In genomic region chr16:23509763-23510153, GRCh38 we compare ENCODE assay signal across 8 cellular contexts. TPM values are rescaled to one million over a fixed set of nuclear protein-coding genes. Genes with fewer than 3 reads are reported as not detected.
DNase-seq lines count a peak whose midpoint lies in the region; ATAC-seq, FAIRE-seq and TF ChIP-seq lines count a peak whose summit lies in the region.

No MANE protein-coding gene starts in this region.

- H3K4me1 ChIP-seq in SK-N-SH (ENCODE audit: control insufficient read depth in 1 of 2, insufficient read depth in 2 of 2, low read depth in 1 of 2, low read length in 1 of 2): peaks cover 6 to 9% of the 10 kb centered on the region in 2 experiments; a peak in 2 of 4 replicates

- peak overlapping the region; percentile 64 to 75 for H3K4me3 ChIP-seq in SK-N-SH (ENCODE audit: low read depth in 2 of 2, low read length in 1 of 2)

- H3K9me2 ChIP-seq in SK-N-SH: no peaks in the 10 kb centered on the region

- TF ChIP-seq RAD21 in SK-N-SH (IDR thresholded peaks at IDR 0.05; ENCODE audit: low read length): no peak

- peaks cover 23% of the 10 kb centered on the region for H3K36me3 Mint-ChIP-seq in central memory CD8-positive, alpha-beta T cell (ENCODE audit: insufficient read depth)
- H3K36me3 Mint-ChIP-seq in stimulated activated naive B cell treated with anti-CD40 and anti-IgM and Interleukin-4, amounts not matched to agents 10 μg/mL and 1 μg/mL and 100 μg/mL, for 72 hours: peaks cover 22 to 42% of the 10 kb centered on the region in 2 donors

- no peaks in the 10 kb centered on the region for H3K9me3 Mint-ChIP-seq in central memory CD8-positive, alpha-beta T cell
- peaks cover 2 to 6% of the 10 kb centered on the region in 2 donors for H3K9me3 Mint-ChIP-seq in stimulated activated naive B cell treated with anti-CD40 and anti-IgM and Interleukin-4, amounts not matched to agents 10 μg/mL and 1 μg/mL and 100 μg/mL, for 72 hours

- H3K9ac ChIP-seq in SK-N-SH: peak overlapping the region; percentile 80

- H3K27me3 ChIP-seq in SK-N-SH (ENCODE audit: insufficient read depth): no peaks in the 10 kb centered on the region

- FAIRE-seq in HTR-8/SVneo (lab: Jason Lieb, UNC): no peak

- H3K27ac Mint-ChIP-seq in central memory CD8-positive, alpha-beta T cell (ENCODE audit: low read depth): peak overlapping the region; percentile 99
- peak overlapping the region; percentile 98 for H3K27ac Mint-ChIP-seq in stimulated activated naive B cell treated with anti-CD40 and anti-IgM and Interleukin-4, amounts not matched to agents 10 μg/mL and 1 μg/mL and 100 μg/mL, for 72 hours

- peak overlapping the region; percentile 92 for H3K4me3 Mint-ChIP-seq in central memory CD8-positive, alpha-beta T cell
- peak overlapping the region; percentile 87 to 97 for H3K4me3 Mint-ChIP-seq in stimulated activated naive B cell treated with anti-CD40 and anti-IgM and Interleukin-4, amounts not matched to agents 10 μg/mL and 1 μg/mL and 100 μg/mL, for 72 hours

- no peak overlapping the region for H2AFZ ChIP-seq in SK-N-SH (ENCODE audit: low read depth)

- H3K9me3 ChIP-seq in SK-N-SH: no peaks in the 10 kb centered on the region

- TF ChIP-seq EP300 in SK-N-SH (IDR thresholded peaks at IDR 0.05; ENCODE audit: borderline replicate concordance in 1 of 2, low read depth in 1 of 2, low read length in 1 of 2): no peak

- H3K27ac ChIP-seq in SK-N-SH (ENCODE audit: low read depth in 2 of 2, low read length in 1 of 2): peak overlapping the region; percentile 12 to 40

- peaks cover 45% of the 10 kb centered on the region for H4K20me1 ChIP-seq in SK-N-SH (ENCODE audit: insufficient read depth)

- no peaks in the 10 kb centered on the region for H3K36me3 ChIP-seq in SK-N-SH (replicated peaks in 1 of 2; ENCODE audit: control insufficient read depth in 1 of 2, insufficient read depth in 2 of 2, low read length in 1 of 2)

- H3K4me1 Mint-ChIP-seq in central memory CD8-positive, alpha-beta T cell: peaks cover 58% of the 10 kb centered on the region
- H3K4me1 Mint-ChIP-seq in stimulated activated naive B cell treated with anti-CD40 and anti-IgM and Interleukin-4, amounts not matched to agents 10 μg/mL and 1 μg/mL and 100 μg/mL, for 72 hours: peaks cover 40 to 63% of the 10 kb centered on the region in 2 donors

- CTCF ChIA-PET in SK-N-SH (lab: Yijun Ruan, JAX): interaction anchor here (1.1 to 1.8 kb wide), 5 partner anchors 10 to 169 kb away, joined by 3 to 5 read pairs (median 4); partner anchors contain the start of genes PLK1 and UBFD1

- H3K4me2 ChIP-seq in SK-N-SH: peak overlapping the region; percentile 99

- TF ChIP-seq CTCF in SK-N-SH (IDR thresholded peaks at IDR 0.05): no peak

- H3F3A ChIP-seq in SK-N-SH (replicated peaks; ENCODE audit: insufficient read depth): peaks cover 10% of the 10 kb centered on the region

- ATAC-seq in HG02852 (IDR thresholded peaks at IDR 0.05; ENCODE audit: unreplicated experiment): peak; percentile 23
- ATAC-seq in central memory CD8-positive, alpha-beta T cell (replicated peaks; ENCODE audit: extremely low read depth, poor library complexity, severe bottlenecking): peak; percentile 63
- ATAC-seq in stimulated activated naive B cell treated with anti-CD40 and anti-IgM and Interleukin-4, amounts not matched to agents 10 μg/mL and 1 μg/mL and 100 μg/mL, for 72 hours (replicated peaks): peak; percentile 14 to 20
- no peak for ATAC-seq in GM18873 (IDR thresholded peaks at IDR 0.05; ENCODE audit: low FRiP score, unreplicated experiment)

- peaks cover 50% of the 10 kb centered on the region for H3K79me2 ChIP-seq in SK-N-SH (ENCODE audit: insufficient read depth)

- WGBS in SK-N-SH (ENCODE audit: low lambda C conversion rate): 3% methylated on average over 13 of the region's 17 CpGs

- POLR2A ChIA-PET in SK-N-SH (lab: Yijun Ruan, JAX): no interaction called here

- no peaks in the 10 kb centered on the region for H3K27me3 Mint-ChIP-seq in central memory CD8-positive, alpha-beta T cell
- no peaks in the 10 kb centered on the region for H3K27me3 Mint-ChIP-seq in stimulated activated naive B cell treated with anti-CD40 and anti-IgM and Interleukin-4, amounts not matched to agents 10 μg/mL and 1 μg/mL and 100 μg/mL, for 72 hours

- DNase-seq in GM03348 (ENCODE audit: low spot score) (peak; percentile 53), SK-N-SH (no peak), left kidney (ENCODE audit: low read depth, low spot score) (peak; percentile 70), HTR-8/SVneo (ENCODE audit: insufficient read length, low spot score) (no peak)
- peak; percentile 28 to 61 for DNase-seq in central memory CD8-positive, alpha-beta T cell (ENCODE audit: low spot score in 2 of 2)
- DNase-seq in stimulated activated naive B cell treated with anti-CD40 and anti-IgM and Interleukin-4, amounts not matched to agents 10 μg/mL and 1 μg/mL and 100 μg/mL, for 72 hours: peak; percentile 5

TF ChIP-seq in SK-N-SH, 30 proteins besides CTCF, POLR2A, EP300 and RAD21 (continues in another document):
- TF ChIP-seq REST (IDR thresholded peaks at IDR 0.05; ENCODE audit: low read depth, low read length) (no peak), YY1 (IDR thresholded peaks at IDR 0.05; ENCODE audit: low read depth) (no peak), MXI1 (IDR thresholded peaks at IDR 0.05; ENCODE audit: low read depth, low read length) (no peak), IRF3 (IDR thresholded peaks at IDR 0.05; ENCODE audit: low read depth, low read length) (no peak), POLR2AphosphoS5 (IDR thresholded peaks at IDR 0.05; ENCODE audit: low read depth, low read length) (no peak), FOXJ3 (CRISPR knock-in tag; IDR thresholded peaks at IDR 0.05) (no peak), MEF2A (IDR thresholded peaks at IDR 0.05; ENCODE audit: borderline replicate concordance, low read depth) (no peak), GABPA (IDR thresholded peaks at IDR 0.05; ENCODE audit: low read depth) (no peak), NFIC (IDR thresholded peaks at IDR 0.05; ENCODE audit: borderline replicate concordance) (no peak)
- TF ChIP-seq, protein P1, sequence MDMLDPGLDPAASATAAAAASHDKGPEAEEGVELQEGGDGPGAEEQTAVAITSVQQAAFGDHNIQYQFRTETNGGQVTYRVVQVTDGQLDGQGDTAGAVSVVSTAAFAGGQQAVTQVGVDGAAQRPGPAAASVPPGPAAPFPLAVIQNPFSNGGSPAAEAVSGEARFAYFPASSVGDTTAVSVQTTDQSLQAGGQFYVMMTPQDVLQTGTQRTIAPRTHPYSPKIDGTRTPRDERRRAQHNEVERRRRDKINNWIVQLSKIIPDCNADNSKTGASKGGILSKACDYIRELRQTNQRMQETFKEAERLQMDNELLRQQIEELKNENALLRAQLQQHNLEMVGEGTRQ (IDR thresholded peaks at IDR 0.05; ENCODE audit: borderline replicate concordance, low read depth, low read length): no peak

RNA-seq across cellular contexts. Expression of gene GGA2, which starts 0.5 kb away (rescaled TPM):
- 23.4 and 29.2 TPM in 2 replicates for polyA plus RNA-seq in SK-N-SH (2012; rRNA removed)
- polyA plus RNA-seq in SK-N-SH (2012; cell fraction: cytosol; rRNA removed): 19.9 and 23.9 TPM in 2 replicates
- polyA plus RNA-seq in SK-N-SH (2012; cell fraction: nucleus; rRNA removed): 52.4 and 82.2 TPM in 2 replicates

RNA-seq across cellular contexts. Expression of gene EARS2, which starts 47.4 kb away (rescaled TPM):
- 23.2 and 37.4 TPM in 2 replicates for polyA plus RNA-seq in SK-N-SH (2012; rRNA removed)
- polyA plus RNA-seq in SK-N-SH (2012; cell fraction: cytosol; rRNA removed): 19.1 and 24.7 TPM in 2 replicates
- 53.3 and 71.1 TPM in 2 replicates for polyA plus RNA-seq in SK-N-SH (2012; cell fraction: nucleus; rRNA removed)

RNA-seq across cellular contexts. Expression of gene UBFD1, which starts 47.8 kb away (rescaled TPM):
- 66.1 and 68.9 TPM in 2 replicates for polyA plus RNA-seq in SK-N-SH (2012; rRNA removed)
- polyA plus RNA-seq in SK-N-SH (2012; cell fraction: cytosol; rRNA removed): 53.4 and 67.1 TPM in 2 replicates
- 129 and 153 TPM in 2 replicates for polyA plus RNA-seq in SK-N-SH (2012; cell fraction: nucleus; rRNA removed)

RNA-seq across cellular contexts. Expression of gene COG7, which starts 56.8 kb away (rescaled TPM):
- polyA plus RNA-seq in SK-N-SH (2012; rRNA removed): 33.0 and 34.7 TPM in 2 replicates
- polyA plus RNA-seq in SK-N-SH (2012; cell fraction: cytosol; rRNA removed): 13.2 and 19.2 TPM in 2 replicates
- 81.8 and 105 TPM in 2 replicates for polyA plus RNA-seq in SK-N-SH (2012; cell fraction: nucleus; rRNA removed)

Comparison
In these comparisons a context has a peak if more than half of its experiments do, and no peak if none do; other contexts are left out.
1. DNase-seq: peak in GM03348 (single experiment), central memory CD8-positive, alpha-beta T cell (2 of 2), left kidney (single experiment) and stimulated activated naive B cell treated with anti-CD40 and anti-IgM and Interleukin-4, amounts not matched to agents 10 μg/mL and 1 μg/mL and 100 μg/mL, for 72 hours (single experiment); none in SK-N-SH (single experiment) and HTR-8/SVneo (single experiment).